24 cellular contexts compared by ENCODE assay signal in the genomic region with DNA sequence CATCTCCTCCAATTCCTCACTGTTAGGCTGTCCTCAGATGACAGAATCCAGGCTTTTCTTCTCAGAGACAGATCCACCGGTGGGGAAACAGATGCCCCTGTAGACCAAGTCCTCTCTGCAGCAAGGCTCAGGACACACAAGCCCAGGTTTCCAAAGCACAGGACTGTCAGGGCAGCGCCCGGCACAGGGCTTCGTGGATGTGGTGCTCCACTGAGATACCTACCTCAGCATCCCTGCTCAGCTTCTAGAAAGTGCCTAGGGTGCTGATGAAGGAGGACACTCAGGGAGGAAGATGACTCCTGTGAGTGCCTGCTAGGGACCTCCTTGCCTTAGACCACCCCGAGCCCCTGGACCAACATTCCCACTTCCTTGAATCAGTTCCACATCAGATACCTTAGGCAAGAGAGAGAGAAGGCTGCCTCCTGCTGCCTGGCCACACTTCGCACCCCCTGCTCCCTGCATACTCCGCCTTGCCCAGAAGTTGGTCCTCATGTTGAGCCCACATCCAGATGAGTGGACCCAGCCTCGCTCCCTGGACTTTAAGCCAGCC. TPM values are rescaled to one million over a fixed set of nuclear protein-coding genes. Genes with fewer than 3 reads are reported as not detected.
"Had no signal": no experiment of that assay in that cellular context is flagged by ENCODE, and none has a peak within 500 bp of the region (broad histone marks: within the 10 kb centered on the region; RNA-seq: fewer than 3 reads in every experiment).

No MANE protein-coding gene starts in this region.

- H3K9me3 ChIP-seq: esophagus squamous epithelium, psoas muscle, sigmoid colon, tibial artery, upper lobe of left lung, vagina had no signal

- H3K9ac ChIP-seq: neural progenitor cell had no signal

- ATAC-seq: effector memory CD8-positive, alpha-beta T cell; left ventricle myocardium superior; psoas muscle had no signal

- DNase-seq: effector memory CD8-positive, alpha-beta T cell; esophagus squamous epithelium; foreskin fibroblast; immature natural killer cell; left colon; left ventricle myocardium superior; mesenchymal stem cell; midbrain; occipital lobe; stimulated activated CD4-positive, alpha-beta T cell treated with anti-CD3 and anti-CD28 coated beads, Interleukin-12 subunit alpha, Interleukin-12 subunit beta, amount 100 ng/mL, for 4 hours; stimulated activated naive CD4-positive, alpha-beta T cell treated with Interleukin-2 at 50 U/mL for 16 hours; upper lobe of left lung had no signal

- H3K27me3 ChIP-seq: neural progenitor cell, tibial artery, upper lobe of left lung, vagina had no signal

- H3K4me2 ChIP-seq: neural progenitor cell had no signal

- H2AFZ ChIP-seq: neural progenitor cell had no signal

- H3K4me1 Mint-ChIP-seq: immature natural killer cell had no signal

- H3K27ac ChIP-seq: epithelial cell of prostate, esophagus squamous epithelium, neural progenitor cell, psoas muscle, sigmoid colon, skin epidermis, tibial artery, upper lobe of left lung, vagina had no signal

- H3K27ac Mint-ChIP-seq: dendritic cell treated with granulocyte-macrophage colony-stimulating factor and Interleukin-4, amounts not matched to agents 40 ng/mL and 50 ng/mL, for 4 days; effector memory CD8-positive, alpha-beta T cell; immature natural killer cell; natural killer cell treated with Interleukin-12 subunit alpha and Interleukin-12 subunit beta and Interleukin-15 and Interleukin-18, amount 100 ng/mL, for 72 hours; neural progenitor cell had no signal

- H3K4me3 Mint-ChIP-seq: dendritic cell treated with granulocyte-macrophage colony-stimulating factor and Interleukin-4, amounts not matched to agents 40 ng/mL and 50 ng/mL, for 4 days; effector memory CD8-positive, alpha-beta T cell; immature natural killer cell; natural killer cell treated with Interleukin-12 subunit alpha and Interleukin-12 subunit beta and Interleukin-15 and Interleukin-18, amount 100 ng/mL, for 72 hours; neural progenitor cell had no signal

- H3K36me3 Mint-ChIP-seq: immature natural killer cell; natural killer cell treated with Interleukin-12 subunit alpha and Interleukin-12 subunit beta and Interleukin-15 and Interleukin-18, amount 100 ng/mL, for 72 hours; neural progenitor cell had no signal

- H3K4me1 ChIP-seq: esophagus squamous epithelium, neural progenitor cell, psoas muscle, upper lobe of left lung, vagina had no signal

- H3K4me3 ChIP-seq: esophagus squamous epithelium, lung, neural progenitor cell, psoas muscle, sigmoid colon, skin epidermis, tibial artery, upper lobe of left lung, vagina had no signal

- H3K9me3 Mint-ChIP-seq: dendritic cell treated with granulocyte-macrophage colony-stimulating factor and Interleukin-4, amounts not matched to agents 40 ng/mL and 50 ng/mL, for 4 days; effector memory CD8-positive, alpha-beta T cell; immature natural killer cell; natural killer cell treated with Interleukin-12 subunit alpha and Interleukin-12 subunit beta and Interleukin-15 and Interleukin-18, amount 100 ng/mL, for 72 hours; neural progenitor cell had no signal

- H3K36me3 ChIP-seq: esophagus squamous epithelium, neural progenitor cell, sigmoid colon, tibial artery, upper lobe of left lung, vagina had no signal

RNA-seq across cellular contexts. Expression of a gene that starts 8.9 kb away (rescaled TPM):
- total RNA-seq: esophagus squamous epithelium; kidney epithelial cell; left colon; left ventricle myocardium superior; lung; natural killer cell treated with Interleukin-12 subunit alpha and Interleukin-12 subunit beta and Interleukin-15 and Interleukin-18, amount 100 ng/mL, for 72 hours; occipital lobe; psoas muscle; sigmoid colon; temporal lobe; upper lobe of left lung; vagina had no signal
- polyA plus RNA-seq: immature natural killer cell, psoas muscle, sigmoid colon had no signal

RNA-seq across cellular contexts. Expression of a gene that starts 17.0 kb away (rescaled TPM):
- total RNA-seq: esophagus squamous epithelium; kidney epithelial cell; left colon; left ventricle myocardium superior; lung; natural killer cell treated with Interleukin-12 subunit alpha and Interleukin-12 subunit beta and Interleukin-15 and Interleukin-18, amount 100 ng/mL, for 72 hours; occipital lobe; psoas muscle; sigmoid colon; temporal lobe; upper lobe of left lung; vagina had no signal
- polyA plus RNA-seq: immature natural killer cell, lung, psoas muscle, sigmoid colon had no signal

RNA-seq across cellular contexts. Expression of a gene that starts 39.3 kb away (rescaled TPM):
- total RNA-seq: kidney epithelial cell; natural killer cell treated with Interleukin-12 subunit alpha and Interleukin-12 subunit beta and Interleukin-15 and Interleukin-18, amount 100 ng/mL, for 72 hours had no signal
- polyA plus RNA-seq: immature natural killer cell had no signal

RNA-seq across cellular contexts. Expression of a gene that starts 44.8 kb away (rescaled TPM):
- total RNA-seq: left ventricle myocardium superior; natural killer cell treated with Interleukin-12 subunit alpha and Interleukin-12 subunit beta and Interleukin-15 and Interleukin-18, amount 100 ng/mL, for 72 hours; vagina had no signal
- polyA plus RNA-seq: immature natural killer cell had no signal
